ENCODE assay signal across 29 cellular contexts in genomic region chr5:134818776-134819175, GRCh38.
"Had no signal": no experiment of that assay in that cellular context is flagged by ENCODE, and none has a peak within 500 bp of the region (broad histone marks: within the 10 kb centered on the region; RNA-seq: fewer than 3 reads in every experiment).

No MANE protein-coding gene starts in this region.

- H3K4me3 ChIP-seq: ascending aorta, breast epithelium, cardiac muscle cell, coronary artery, dorsolateral prefrontal cortex had no signal

- H3K36me3 ChIP-seq: breast epithelium had no signal

- H3K4me1 Mint-ChIP-seq: brain; central memory CD8-positive, alpha-beta T cell; endodermal cell; WTC11 had no signal

- DNase-seq: activated CD4-positive, alpha-beta memory T cell treated with anti-CD3 and anti-CD28 coated beads, Interleukin-2, amount 10 ng/mL, durations not matched to agents 7 days and 5 days; activated CD4-positive, alpha-beta T cell treated with anti-CD3 and anti-CD28 coated beads for 1 hour; activated CD4-positive, alpha-beta T cell treated with anti-CD3 and anti-CD28 coated beads for 4 hours; activated CD4-positive, alpha-beta T cell treated with anti-CD3 and anti-CD28 coated beads, Interleukin-2, amount 10 ng/mL, durations not matched to agents 7 days and 5 days; activated CD4-positive, alpha-beta T cell treated with anti-CD3 and anti-CD28 coated beads, Interleukin-2, amount 50 U/mL, for 4 hours; activated CD8-positive, alpha-beta memory T cell treated with anti-CD3 and anti-CD28 coated beads, Interleukin-2, amount 50 U/mL, for 48 hours; activated gamma-delta T cell; activated naive CD4-positive, alpha-beta T cell; activated naive CD4-positive, alpha-beta T cell treated with anti-CD3 and anti-CD28 coated beads, Interleukin-2, amount 10 ng/mL, durations not matched to agents 7 days and 5 days; activated naive CD8-positive, alpha-beta T cell treated with anti-CD3 and anti-CD28 coated beads, Interleukin-2, amount 10 ng/mL, durations not matched to agents 7 days and 5 days; activated T-cell treated with anti-CD3 and anti-CD28 coated beads for 4 hours; activated T-cell treated with anti-CD3 and anti-CD28 coated beads, Interleukin-2, amount 50 U/mL, for 24 hours; activated T-cell treated with anti-CD3 and anti-CD28 coated beads, Interleukin-2, amount 50 U/mL, for 72 hours; dorsolateral prefrontal cortex; effector memory CD4-positive, alpha-beta T cell; endodermal cell; foreskin fibroblast; head of caudate nucleus; T-helper 2 cell had no signal

- H3K27ac ChIP-seq: ascending aorta, breast epithelium, cardiac muscle cell, coronary artery, dorsolateral prefrontal cortex had no signal

- H3K9me3 Mint-ChIP-seq: activated CD4-positive, alpha-beta memory T cell treated with anti-CD3 and anti-CD28 coated beads, Interleukin-2, amount 10 ng/mL, durations not matched to agents 7 days and 5 days; activated CD4-positive, alpha-beta T cell treated with anti-CD3 and anti-CD28 coated beads, Interleukin-2, amount 10 ng/mL, durations not matched to agents 7 days and 5 days; activated naive CD4-positive, alpha-beta T cell treated with anti-CD3 and anti-CD28 coated beads, Interleukin-2, amount 10 ng/mL, durations not matched to agents 7 days and 5 days; activated naive CD4-positive, alpha-beta T cell treated with anti-CD3 and anti-CD28 coated beads, Interleukin-2, amount 50 U/mL, for 72 hours; activated naive CD8-positive, alpha-beta T cell treated with anti-CD3 and anti-CD28 coated beads, Interleukin-2, amount 10 ng/mL, durations not matched to agents 7 days and 5 days; activated T-cell treated with anti-CD3 and anti-CD28 coated beads, Interleukin-2, amount 50 U/mL, for 24 hours; activated T-cell treated with anti-CD3 and anti-CD28 coated beads, Interleukin-2, amount 50 U/mL, for 72 hours; brain; central memory CD8-positive, alpha-beta T cell; dendritic cell treated with granulocyte-macrophage colony-stimulating factor and Interleukin-4, amounts not matched to agents 40 ng/mL and 50 ng/mL, for 4 days; endodermal cell; WTC11 had no signal

- H3K27me3 ChIP-seq: ascending aorta, breast epithelium, cardiac muscle cell, dorsolateral prefrontal cortex had no signal

- H3K27ac Mint-ChIP-seq: activated CD4-positive, alpha-beta memory T cell treated with anti-CD3 and anti-CD28 coated beads, Interleukin-2, amount 10 ng/mL, durations not matched to agents 7 days and 5 days; activated CD4-positive, alpha-beta T cell treated with anti-CD3 and anti-CD28 coated beads, Interleukin-2, amount 10 ng/mL, durations not matched to agents 7 days and 5 days; activated T-cell treated with anti-CD3 and anti-CD28 coated beads, Interleukin-2, amount 50 U/mL, for 24 hours; dendritic cell treated with granulocyte-macrophage colony-stimulating factor and Interleukin-4, amounts not matched to agents 40 ng/mL and 50 ng/mL, for 4 days; endodermal cell; WTC11 had no signal

- ATAC-seq: activated naive CD4-positive, alpha-beta T cell treated with anti-CD3 and anti-CD28 coated beads, Interleukin-2, amount 50 U/mL, for 72 hours; activated T-cell treated with anti-CD3 and anti-CD28 coated beads, Interleukin-2, amount 50 U/mL, for 72 hours; esophagus mucosa; WTC11 had no signal

- H3K4me1 ChIP-seq: ascending aorta, breast epithelium had no signal

- H3K27me3 Mint-ChIP-seq: activated CD4-positive, alpha-beta memory T cell treated with anti-CD3 and anti-CD28 coated beads, Interleukin-2, amount 10 ng/mL, durations not matched to agents 7 days and 5 days; activated CD4-positive, alpha-beta T cell treated with anti-CD3 and anti-CD28 coated beads, Interleukin-2, amount 10 ng/mL, durations not matched to agents 7 days and 5 days; activated naive CD4-positive, alpha-beta T cell treated with anti-CD3 and anti-CD28 coated beads, Interleukin-2, amount 10 ng/mL, durations not matched to agents 7 days and 5 days; activated naive CD8-positive, alpha-beta T cell treated with anti-CD3 and anti-CD28 coated beads, Interleukin-2, amount 10 ng/mL, durations not matched to agents 7 days and 5 days; activated T-cell treated with anti-CD3 and anti-CD28 coated beads, Interleukin-2, amount 50 U/mL, for 24 hours; brain; central memory CD8-positive, alpha-beta T cell; dendritic cell treated with granulocyte-macrophage colony-stimulating factor and Interleukin-4, amounts not matched to agents 40 ng/mL and 50 ng/mL, for 4 days had no signal

- H3K4me3 Mint-ChIP-seq: activated CD4-positive, alpha-beta memory T cell treated with anti-CD3 and anti-CD28 coated beads, Interleukin-2, amount 10 ng/mL, durations not matched to agents 7 days and 5 days; activated CD4-positive, alpha-beta T cell treated with anti-CD3 and anti-CD28 coated beads, Interleukin-2, amount 10 ng/mL, durations not matched to agents 7 days and 5 days; activated naive CD4-positive, alpha-beta T cell treated with anti-CD3 and anti-CD28 coated beads, Interleukin-2, amount 10 ng/mL, durations not matched to agents 7 days and 5 days; activated naive CD8-positive, alpha-beta T cell treated with anti-CD3 and anti-CD28 coated beads, Interleukin-2, amount 10 ng/mL, durations not matched to agents 7 days and 5 days; activated T-cell treated with anti-CD3 and anti-CD28 coated beads, Interleukin-2, amount 50 U/mL, for 24 hours; activated T-cell treated with anti-CD3 and anti-CD28 coated beads, Interleukin-2, amount 50 U/mL, for 72 hours; brain; central memory CD8-positive, alpha-beta T cell; dendritic cell treated with granulocyte-macrophage colony-stimulating factor and Interleukin-4, amounts not matched to agents 40 ng/mL and 50 ng/mL, for 4 days; endodermal cell; WTC11 had no signal

- H3K9me3 ChIP-seq: ascending aorta, breast epithelium had no signal
